ENCODE assay signal across 25 cellular contexts in the genomic region with DNA sequence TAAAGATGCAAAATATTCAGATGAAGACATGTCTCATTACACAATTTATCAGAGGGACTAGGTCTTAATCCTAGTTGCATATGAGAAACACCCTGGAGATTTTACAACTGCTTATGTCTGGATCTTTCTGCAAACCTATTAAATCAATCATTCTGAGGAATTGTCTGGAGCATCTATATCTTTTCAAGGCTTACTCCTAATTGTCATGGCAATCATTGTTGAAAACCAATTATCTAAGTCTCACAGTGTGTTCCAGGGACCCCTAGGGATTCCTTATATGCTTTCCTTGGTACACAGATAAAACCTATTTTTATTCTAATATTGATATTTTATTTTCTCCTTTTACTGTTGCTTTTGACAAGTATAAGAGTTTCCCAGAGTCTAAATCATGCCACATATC.
"Had no signal": no experiment of that assay in that cellular context is flagged by ENCODE, and none has a peak within 500 bp of the region (broad histone marks: within the 10 kb centered on the region; RNA-seq: fewer than 3 reads in every experiment).

No MANE protein-coding gene starts in this region.

- ATAC-seq: effector memory CD8-positive, alpha-beta T cell; esophagus mucosa; gastrocnemius medialis; heart right ventricle; left cardiac atrium; left lung; left ventricle myocardium superior; lower lobe of right lung; mucosa of descending colon had no signal

- H3K9me3 Mint-ChIP-seq: dendritic cell treated with granulocyte-macrophage colony-stimulating factor and Interleukin-4, amounts not matched to agents 40 ng/mL and 50 ng/mL, for 4 days; effector memory CD8-positive, alpha-beta T cell; endodermal cell; mesothelial cell of epicardium; naive B cell had no signal

- H3K27ac ChIP-seq: colonic mucosa, epithelial cell of prostate, esophagus squamous epithelium, gastrocnemius medialis, heart right ventricle, left lung, lower lobe of right lung had no signal

- H3K4me1 Mint-ChIP-seq: mesothelial cell of epicardium, naive B cell had no signal

- H3K27ac Mint-ChIP-seq: dendritic cell treated with granulocyte-macrophage colony-stimulating factor and Interleukin-4, amounts not matched to agents 40 ng/mL and 50 ng/mL, for 4 days; effector memory CD8-positive, alpha-beta T cell; endodermal cell; mesothelial cell of epicardium; naive B cell had no signal

- H3K36me3 Mint-ChIP-seq: mesothelial cell of epicardium, naive B cell had no signal

- H3K4me3 Mint-ChIP-seq: dendritic cell treated with granulocyte-macrophage colony-stimulating factor and Interleukin-4, amounts not matched to agents 40 ng/mL and 50 ng/mL, for 4 days; effector memory CD8-positive, alpha-beta T cell; endodermal cell; mesothelial cell of epicardium; naive B cell had no signal

- DNase-seq: colonic mucosa; cortex of kidney; effector CD8-positive, alpha-beta T cell; effector memory CD8-positive, alpha-beta T cell; endodermal cell; erythroblast; esophagus squamous epithelium; foreskin fibroblast; foreskin melanocyte; gastrocnemius medialis; glutamatergic neuron; head of caudate nucleus; heart right ventricle; hippocampal formation; left cardiac atrium; left lung; left ventricle myocardium superior; lower lobe of right lung; mesenchymal stem cell; mucosa of descending colon; naive B cell had no signal

- H3K27me3 Mint-ChIP-seq: dendritic cell treated with granulocyte-macrophage colony-stimulating factor and Interleukin-4, amounts not matched to agents 40 ng/mL and 50 ng/mL, for 4 days; effector memory CD8-positive, alpha-beta T cell; naive B cell had no signal
